Comparison of ENCODE assay signal across 20 cellular contexts in the genomic region with DNA sequence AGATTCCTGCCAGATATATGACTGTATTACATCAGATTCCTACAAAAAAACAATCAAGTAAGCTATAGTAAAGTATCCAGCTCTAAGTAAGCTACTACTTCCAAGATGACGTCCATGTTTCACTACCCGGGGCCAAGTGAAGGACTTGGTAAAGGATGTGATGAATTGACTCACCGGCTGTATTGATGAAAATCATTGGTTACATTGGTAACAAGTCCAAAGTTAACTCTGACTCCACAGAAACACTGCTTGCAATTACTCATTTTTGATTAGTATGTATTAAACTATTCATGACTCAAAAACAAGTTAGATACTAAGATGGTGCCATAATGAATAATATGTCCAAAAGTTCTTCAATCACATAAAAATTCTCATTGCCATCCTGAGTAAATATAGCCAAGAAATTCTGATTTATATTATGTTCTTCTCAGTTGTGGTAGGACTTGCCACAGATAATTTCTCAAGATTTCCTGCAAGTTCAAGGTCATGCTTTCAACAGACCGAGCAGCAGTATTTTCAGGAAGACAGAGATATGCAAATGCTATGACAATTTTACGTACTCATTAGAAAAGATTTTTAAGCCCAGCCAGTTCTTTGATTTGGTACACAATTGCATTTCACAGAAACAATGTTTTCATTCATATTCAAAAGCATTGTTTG. TPM values are rescaled to one million over a fixed set of nuclear protein-coding genes. Genes with fewer than 3 reads are reported as not detected.
DNase-seq lines count a peak whose midpoint lies in the region; ATAC-seq and TF ChIP-seq lines count a peak whose summit lies in the region.
"Had no signal": no experiment of that assay in that cellular context is flagged by ENCODE, and none has a peak within 500 bp of the region (broad histone marks: within the 10 kb centered on the region; RNA-seq: fewer than 3 reads in every experiment).

No MANE protein-coding gene starts in this region.

- H3K9ac ChIP-seq in mammary epithelial cell (ENCODE audit: insufficient read depth, low read length): no peak overlapping the region
- no peak overlapping the region for H3K9ac ChIP-seq in fibroblast of lung (ENCODE audit: insufficient read depth, low read length)

- H3K9me3 Mint-ChIP-seq in MCF 10A (ENCODE audit: unreplicated experiment): no peaks in the 10 kb centered on the region
- no peaks in the 10 kb centered on the region for H3K9me3 Mint-ChIP-seq in natural killer cell
- H3K9me3 Mint-ChIP-seq: GM23338 had no signal

- ATAC-seq in natural killer cell: no peak
- no peak for ATAC-seq in esophagus mucosa
- ATAC-seq: GM23338 had no signal

- DNase-seq in mammary epithelial cell: peak; percentile 14
- no peak for DNase-seq in MCF 10A (ENCODE audit: unreplicated experiment)
- peak; percentile 93 for DNase-seq in amniotic epithelial cell (ENCODE audit: low read depth)
- DNase-seq in fibroblast of lung (ENCODE audit: low read depth in 2 of 2): peak; percentile 7 to 20
- DNase-seq in natural killer cell: no peak
- no peak for DNase-seq in NCI-H2171 (lab: John Stamatoyannopoulos, UW)
- DNase-seq in activated CD8-positive, alpha-beta memory T cell treated with anti-CD3 and anti-CD28 coated beads, Interleukin-2, amount 50 U/mL, for 48 hours: no peak
- DNase-seq: COR-L47, GDM1, NCI-H1105 treated with DMSO at 0.1 percent for 48 hours, NCI-H1694, NCI-H2081 treated with DMSO at 0.1 percent for 48 hours, NCI-H510A treated with DMSO at 0.1 percent for 48 hours, NCI-H774, PC-9, SJCRH30 had no signal

- no peaks in the 10 kb centered on the region for H4K20me1 ChIP-seq in mammary epithelial cell (ENCODE audit: insufficient read depth, low read length)
- H4K20me1 ChIP-seq in fibroblast of lung (ENCODE audit: control insufficient read depth, extremely low read depth, insufficient read depth, low read length): no peaks in the 10 kb centered on the region

- H3K4me1 Mint-ChIP-seq in MCF 10A (ENCODE audit: insufficient read depth, unreplicated experiment): peaks cover 6% of the 10 kb centered on the region
- H3K4me1 Mint-ChIP-seq in natural killer cell: no peaks in the 10 kb centered on the region
- H3K4me1 Mint-ChIP-seq: GM23338, IgD-negative memory B cell had no signal

- dilution Hi-C loops in mammary epithelial cell (cut with HindIII; ENCODE audit: low sequenced_read_pairs): no loop called here

- TF ChIP-seq CTCF in mammary epithelial cell (conservative IDR thresholded peaks at IDR 0.05 in 1 of 2, IDR thresholded peaks at IDR 0.05 in 1 of 2; ENCODE audit: extremely low read depth in 1 of 2, insufficient read depth in 1 of 2, low read depth in 1 of 2, low read length in 2 of 2): no peak
- TF ChIP-seq CTCF in MCF 10A (IDR thresholded peaks at IDR 0.05; ENCODE audit: unreplicated experiment): no peak
- TF ChIP-seq CTCF in fibroblast of lung (conservative IDR thresholded peaks at IDR 0.05 in 1 of 2, IDR thresholded peaks at IDR 0.05 in 1 of 2; ENCODE audit: low read depth in 1 of 2, low read length in 2 of 2): no peak
- TF ChIP-seq CTCF in natural killer cell (IDR thresholded peaks at IDR 0.05): no peak

- POLR2A ChIA-PET in MCF 10A (lab: Yijun Ruan, JAX): interaction anchor here (1.4 to 2.2 kb wide), 2 partner anchors 12 to 213 kb away, joined by 6 to 7 read pairs; a partner anchor contains a TSS

- H3K79me2 ChIP-seq in mammary epithelial cell (ENCODE audit: insufficient read depth, low read length): no peaks in the 10 kb centered on the region
- no peaks in the 10 kb centered on the region for H3K79me2 ChIP-seq in fibroblast of lung (ENCODE audit: control insufficient read depth, insufficient read depth, low read length)

- no peaks in the 10 kb centered on the region for H3K9me3 ChIP-seq in mammary epithelial cell (replicated peaks; ENCODE audit: insufficient read depth, low read length)
- H3K9me3 ChIP-seq in fibroblast of lung (ENCODE audit: control insufficient read depth, insufficient read depth, low read depth, low read length): no peaks in the 10 kb centered on the region
- H3K9me3 ChIP-seq: SJCRH30 had no signal

- BruUV-seq in mammary epithelial cell (replicated peaks; lab: Mats Ljungman, UMichigan): no TSS peak
- no TSS peak for BruUV-seq in MCF 10A (replicated peaks; lab: Mats Ljungman, UMichigan)

- no peaks in the 10 kb centered on the region for H3K4me1 ChIP-seq in mammary epithelial cell (ENCODE audit: insufficient read depth, low read length)
- H3K4me1 ChIP-seq in fibroblast of lung (ENCODE audit: control insufficient read depth, extremely low read depth, insufficient read depth, low read length): no peaks in the 10 kb centered on the region
- H3K4me1 ChIP-seq: SJCRH30 had no signal

- H3K27ac Mint-ChIP-seq in MCF 10A (ENCODE audit: low read depth, unreplicated experiment) (no peak overlapping the region), natural killer cell (no peak overlapping the region)
- H3K27ac Mint-ChIP-seq: B cell, GM23338, IgD-negative memory B cell had no signal

- H3K27ac ChIP-seq in mammary epithelial cell (ENCODE audit: insufficient read depth, low read depth, low read length) (no peak overlapping the region), fibroblast of lung (ENCODE audit: insufficient read depth, low read length) (no peak overlapping the region)
- H3K27ac ChIP-seq: PC-9, SJCRH30 had no signal

- H3K36me3 Mint-ChIP-seq in MCF 10A (ENCODE audit: insufficient read depth, unreplicated experiment): peaks cover 6% of the 10 kb centered on the region
- no peaks in the 10 kb centered on the region for H3K36me3 Mint-ChIP-seq in natural killer cell

- H3K27me3 ChIP-seq in mammary epithelial cell (ENCODE audit: insufficient read depth, low read length) (no peaks in the 10 kb centered on the region), fibroblast of lung (ENCODE audit: control insufficient read depth, insufficient read depth, low read length) (no peaks in the 10 kb centered on the region)
- H3K27me3 ChIP-seq: SJCRH30 had no signal

- H3K4me2 ChIP-seq in mammary epithelial cell (ENCODE audit: insufficient read depth, low read depth, low read length): no peak overlapping the region
- H3K4me2 ChIP-seq in fibroblast of lung (ENCODE audit: extremely low read depth, insufficient read depth, low read length): no peak overlapping the region
- H3K4me2 ChIP-seq: GM23338, PC-9 had no signal

- 92% methylated on average over 5 of the region's 5 CpGs for WGBS in mammary epithelial cell (ENCODE audit: low coverage, missing lambda C conversion rate)

- in situ Hi-C loops in mammary epithelial cell (cut with MboI; ENCODE audit: low sequenced_read_pairs in 2 of 2): no loop called here

- H3K36me3 ChIP-seq in mammary epithelial cell (ENCODE audit: insufficient read depth, low read length): no peaks in the 10 kb centered on the region
- H3K36me3 ChIP-seq in fibroblast of lung (ENCODE audit: control insufficient read depth, insufficient read depth, low read length): no peaks in the 10 kb centered on the region
- H3K36me3 ChIP-seq: SJCRH30 had no signal

- H3K4me3 Mint-ChIP-seq in MCF 10A (ENCODE audit: unreplicated experiment) (no peak overlapping the region), natural killer cell (no peak overlapping the region)
- H3K4me3 Mint-ChIP-seq: B cell, GM23338, IgD-negative memory B cell had no signal

- H3K4me3 ChIP-seq in mammary epithelial cell (replicated peaks in 1 of 3; ENCODE audit: insufficient read depth in 1 of 3, low read depth in 2 of 3, low read length in 3 of 3) (no peak overlapping the region), fibroblast of lung (replicated peaks in 1 of 4; ENCODE audit: control extremely low read depth in 1 of 4, insufficient read depth in 1 of 4, low read depth in 3 of 4, low read length in 4 of 4) (no peak overlapping the region)
- H3K4me3 ChIP-seq: GM23338, PC-9, SJCRH30 had no signal

- H2AFZ ChIP-seq in mammary epithelial cell (ENCODE audit: low read depth, low read length) (no peak overlapping the region), fibroblast of lung (ENCODE audit: low read length) (no peak overlapping the region)
- H2AFZ ChIP-seq: GM23338, PC-9 had no signal

- intact Hi-C loops in mammary epithelial cell (cut with micrococcal nuclease): loop anchor here (5.0 kb wide), 1 partner anchor 1051 kb away; no protein-coding TSS in a partner anchor
- intact Hi-C loops in MCF 10A (cut with micrococcal nuclease): no loop called here
- intact Hi-C loops in natural killer cell (cut with micrococcal nuclease): no loop called here

- H3K27me3 Mint-ChIP-seq in MCF 10A (ENCODE audit: insufficient read depth, unreplicated experiment) (no peaks in the 10 kb centered on the region), natural killer cell (ENCODE audit: low read depth in 2 of 2) (peaks cover 3 to 16% of the 10 kb centered on the region in 2 donors)

- CTCF ChIA-PET in mammary epithelial cell (lab: Charles Lee; ENCODE audit: low non-redundant PET): interaction anchor here (0.7 kb wide), 1 partner anchor 13 kb away, joined by 4 read pairs; no protein-coding TSS in a partner anchor
- CTCF ChIA-PET in MCF 10A (lab: Yijun Ruan, JAX): interaction anchor here (0.6 to 1.2 kb wide), 3 partner anchors 171 to 972 kb away, joined by 3 to 4 read pairs (median 3); no protein-coding TSS in a partner anchor

RNA-seq across cellular contexts. Expression of a gene that starts 12.6 kb away (rescaled TPM):
- total RNA-seq in mammary epithelial cell (10 to 100 TPM; 33.0 to 56.5 TPM), MCF 10A (2022) (57.8 and 69.5 TPM in 2 replicates), fibroblast of lung (46.2 and 64.7 TPM in 2 replicates), natural killer cell (10 to 100 TPM; 38.4 to 63.7 (median 50.6) TPM), esophagus mucosa (13.6 TPM)
- polyA plus RNA-seq in mammary epithelial cell (18.2 TPM), fibroblast of lung (20.3 and 27.7 TPM in 2 replicates)
- polyA minus RNA-seq in mammary epithelial cell (3.8 TPM), fibroblast of lung (ENCODE audit: low replicate concordance) (5.6 and 6.8 TPM in 2 replicates)
- polyA plus RNA-seq in fibroblast of lung (2012): 18.1 and 24.1 TPM in 2 replicates

Comparison
In these comparisons a context has a peak if more than half of its experiments do, and no peak if none do; other contexts are left out.
1. DNase-seq: peak in mammary epithelial cell (single experiment), amniotic epithelial cell (single experiment) and fibroblast of lung (2 of 2); none in MCF 10A (single experiment), natural killer cell (single experiment), NCI-H2171 (single experiment) and activated CD8-positive, alpha-beta memory T cell treated with anti-CD3 and anti-CD28 coated beads, Interleukin-2, amount 50 U/mL, for 48 hours (single experiment).